Comparison of ENCODE assay signal across 21 cellular contexts in the genomic region with DNA sequence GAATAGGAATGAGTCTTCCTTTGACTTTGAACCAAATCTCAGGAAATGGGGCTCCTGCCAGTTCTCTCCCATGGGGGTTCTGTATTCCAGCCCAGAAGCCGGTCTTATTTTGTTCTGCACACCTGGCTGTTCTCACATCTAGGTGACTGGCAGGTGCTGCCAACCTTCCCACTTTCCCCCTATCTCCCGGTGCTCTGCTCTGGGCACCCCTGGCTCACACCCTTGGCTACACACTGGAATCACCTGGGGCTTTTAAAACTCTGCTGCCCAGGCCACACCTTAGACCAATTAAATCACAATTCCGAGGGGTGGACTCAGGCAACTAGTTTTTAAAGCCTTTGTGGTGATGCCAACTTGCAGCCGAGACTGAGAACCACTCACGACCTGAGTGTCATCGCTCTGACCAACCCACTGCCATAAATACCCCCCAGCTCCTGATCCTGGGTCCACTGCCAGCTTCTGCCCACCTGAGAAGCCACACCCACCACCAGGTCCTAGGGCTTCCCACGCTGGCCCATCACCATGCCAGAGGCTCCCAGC.
"Had no signal": no experiment of that assay in that cellular context is flagged by ENCODE, and none has a peak within 500 bp of the region (broad histone marks: within the 10 kb centered on the region; RNA-seq: fewer than 3 reads in every experiment).

No MANE protein-coding gene starts in this region.

- H3K4me1 ChIP-seq: tibial artery had no signal

- H3K4me1 Mint-ChIP-seq: stimulated activated effector memory CD8-positive, alpha-beta T cell treated with anti-CD3 and anti-CD28 coated beads, Interleukin-12 subunit alpha, Interleukin-12 subunit beta, amount 100 ng/mL, for 72 hours had no signal

- H3K36me3 Mint-ChIP-seq: naive thymus-derived CD8-positive, alpha-beta T cell; stimulated activated effector memory CD8-positive, alpha-beta T cell treated with anti-CD3 and anti-CD28 coated beads, Interleukin-12 subunit alpha, Interleukin-12 subunit beta, amount 100 ng/mL, for 72 hours had no signal

- H3K9me3 Mint-ChIP-seq: naive thymus-derived CD8-positive, alpha-beta T cell; neural crest cell; stimulated activated effector memory CD8-positive, alpha-beta T cell treated with anti-CD3 and anti-CD28 coated beads, Interleukin-12 subunit alpha, Interleukin-12 subunit beta, amount 100 ng/mL, for 72 hours had no signal

- H3K4me3 Mint-ChIP-seq: naive thymus-derived CD8-positive, alpha-beta T cell; neural crest cell; stimulated activated effector memory CD8-positive, alpha-beta T cell treated with anti-CD3 and anti-CD28 coated beads, Interleukin-12 subunit alpha, Interleukin-12 subunit beta, amount 100 ng/mL, for 72 hours had no signal

- H3K4me3 ChIP-seq: dorsolateral prefrontal cortex, hepatocyte, mucosa of descending colon, ovary, smooth muscle cell, tibial artery, upper lobe of left lung, vagina had no signal

- H3K27ac ChIP-seq: hepatocyte, ovary, tibial artery, vagina had no signal

- H3K27ac Mint-ChIP-seq: naive thymus-derived CD8-positive, alpha-beta T cell; progenitor cell of endocrine pancreas; stimulated activated effector memory CD8-positive, alpha-beta T cell treated with anti-CD3 and anti-CD28 coated beads, Interleukin-12 subunit alpha, Interleukin-12 subunit beta, amount 100 ng/mL, for 72 hours had no signal

- DNase-seq: cortex of kidney; effector CD8-positive, alpha-beta T cell; foreskin melanocyte; kidney; mammary epithelial cell; mucosa of descending colon; naive thymus-derived CD8-positive, alpha-beta T cell; ovary; right cardiac atrium; stimulated activated CD4-positive, alpha-beta T cell treated with anti-CD3 and anti-CD28 coated beads, Interleukin-2, amount 100 ng/mL, for 48 hours; stimulated activated CD8-positive, alpha-beta memory T cell treated with anti-CD3 and anti-CD28 coated beads, Interleukin-4, amount 100 ng/mL, for 48 hours; stimulated activated naive CD8-positive, alpha-beta T cell treated with anti-CD3 and anti-CD28 coated beads, Interleukin-15, Interleukin-2, amounts not matched to agents 100 U/mL and 50 U/mL, for 24 hours; tibial artery had no signal

- H3K9me3 ChIP-seq: mucosa of descending colon, tibial artery, upper lobe of left lung, vagina had no signal

- ATAC-seq: mucosa of descending colon; naive thymus-derived CD8-positive, alpha-beta T cell; right cardiac atrium; stimulated activated effector memory CD8-positive, alpha-beta T cell treated with anti-CD3 and anti-CD28 coated beads, Interleukin-12 subunit alpha, Interleukin-12 subunit beta, amount 100 ng/mL, for 72 hours; stimulated activated naive CD8-positive, alpha-beta T cell treated with anti-CD3 and anti-CD28 coated beads, Interleukin-15, Interleukin-2, amounts not matched to agents 100 U/mL and 50 U/mL, for 24 hours had no signal

- H3K27me3 ChIP-seq: hepatocyte, ovary, upper lobe of left lung, vagina had no signal

- H3K36me3 ChIP-seq: ovary, tibial artery, upper lobe of left lung, vagina had no signal
